ENCODE assay signal across 8 cellular contexts in genomic region chr1:54409156-54410142, GRCh38. TPM values are rescaled to one million over a fixed set of nuclear protein-coding genes. Genes with fewer than 3 reads are reported as not detected.
DNase-seq lines count a peak whose midpoint lies in the region; ATAC-seq and TF ChIP-seq lines count a peak whose summit lies in the region.

No MANE protein-coding gene starts in this region.

- peak; percentile 37 for DNase-seq in GM06990 (ENCODE audit: extremely low read depth, insufficient read length)
- peak; percentile 33 for DNase-seq in NOMO-1 treated with dmso at 0.1 percent for 144 hours (lab: John Stamatoyannopoulos, UW; ENCODE audit: unreplicated experiment)
- DNase-seq in endothelial cell (ENCODE audit: low spot score) = no peak
- no peak for DNase-seq in testis
- DNase-seq in occipital lobe (lab: John Stamatoyannopoulos, UW) = no peak
- DNase-seq in G401 (ENCODE audit: low spot score) = no peak

- TF ChIP-seq CTCF in GM06990 (IDR thresholded peaks at IDR 0.05; ENCODE audit: insufficient read depth, low read length, poor library complexity, severe bottlenecking) (no peak), endothelial cell (IDR thresholded peaks at IDR 0.05; ENCODE audit: unreplicated experiment) (no peak), testis (IDR thresholded peaks at IDR 0.05) (no peak)

- peaks cover 9% of the 10 kb centered on the region for H3K27me3 Mint-ChIP-seq in endothelial cell (ENCODE audit: unreplicated experiment)

- 70 to 72% methylated on average over 9 of the region's 9 CpGs for WGBS in testis, 2 donors

- H3K9me3 ChIP-seq in testis = no peaks in the 10 kb centered on the region

- peaks cover 25% of the 10 kb centered on the region for H3K4me1 ChIP-seq in testis

- H3K4me3 Mint-ChIP-seq in endothelial cell (ENCODE audit: unreplicated experiment) = peak overlapping the region; percentile 58

- no peaks in the 10 kb centered on the region for H3K36me3 Mint-ChIP-seq in endothelial cell (ENCODE audit: low read depth, unreplicated experiment)

- peak overlapping the region; percentile 63 to 71 for H3K27ac ChIP-seq in testis

- no peaks in the 10 kb centered on the region for H3K9me3 Mint-ChIP-seq in endothelial cell (ENCODE audit: unreplicated experiment)

- H3K27ac Mint-ChIP-seq in endothelial cell (ENCODE audit: unreplicated experiment) = peak overlapping the region; percentile 70

- H3K27me3 ChIP-seq in GM06990 (replicated peaks; ENCODE audit: control insufficient read depth, insufficient read depth, low read length) (no peaks in the 10 kb centered on the region; the same call in 1 of the 2 replicates), testis (no peaks in the 10 kb centered on the region)

- ATAC-seq in GM21786 (IDR thresholded peaks at IDR 0.05; ENCODE audit: unreplicated experiment) (peak; percentile 46), HG02759 (IDR thresholded peaks at IDR 0.05; ENCODE audit: unreplicated experiment) (no peak)

- in situ Hi-C loops in G401 (cut with HindIII; ENCODE audit: low sequenced_read_pairs) = loop anchor here (10.0 kb wide), 1 partner anchor 75 kb away; no protein-coding TSS in a partner anchor

- H3K4me1 Mint-ChIP-seq in endothelial cell (ENCODE audit: unreplicated experiment) = peaks cover 37% of the 10 kb centered on the region

- no peak for TF ChIP-seq POLR2A in testis (IDR thresholded peaks at IDR 0.05)

- H3K36me3 ChIP-seq in GM06990 (ENCODE audit: control insufficient read depth, insufficient read depth, low read length) = no peaks in the 10 kb centered on the region
- H3K36me3 ChIP-seq in testis (ENCODE audit: low read depth, missing control alignments) = no peaks in the 10 kb centered on the region

- no peak overlapping the region for H3K4me3 ChIP-seq in GM06990 (replicated peaks; ENCODE audit: low read depth, low read length)
- no peak overlapping the region for H3K4me3 ChIP-seq in testis

- intact Hi-C loops in testis (cut with DNase I; ENCODE audit: low total_unique reads) = loop anchor here (5.0 to 10.0 kb wide), 2 partner anchors 137 to 285 kb away; no protein-coding TSS in a partner anchor

RNA-seq across cellular contexts. Expression of gene SSBP3, which starts 3.3 kb away (rescaled TPM):
- total RNA-seq in endothelial cell (ENCODE audit: unreplicated experiment) (142 TPM), testis (10 to 100 TPM; 91.6 to 99.0 TPM), occipital lobe (46.8 TPM)
- 88.8 TPM for polyA plus RNA-seq in testis (ENCODE audit: insufficient read depth, low read depth, low replicate concordance)
- total RNA-seq in G401 (2014; rRNA removed; shearing (Covaris generic)) = 64.0 and 71.2 TPM in 2 replicates

Comparison
In these comparisons a context has a peak if more than half of its experiments do, and no peak if none do; other contexts are left out.
1. DNase-seq: peak in GM06990 (single experiment) and NOMO-1 treated with dmso at 0.1 percent for 144 hours (single experiment); none in endothelial cell (single experiment), testis (single experiment), occipital lobe (single experiment) and G401 (single experiment).